21 cellular contexts compared by ENCODE assay signal in the genomic region with DNA sequence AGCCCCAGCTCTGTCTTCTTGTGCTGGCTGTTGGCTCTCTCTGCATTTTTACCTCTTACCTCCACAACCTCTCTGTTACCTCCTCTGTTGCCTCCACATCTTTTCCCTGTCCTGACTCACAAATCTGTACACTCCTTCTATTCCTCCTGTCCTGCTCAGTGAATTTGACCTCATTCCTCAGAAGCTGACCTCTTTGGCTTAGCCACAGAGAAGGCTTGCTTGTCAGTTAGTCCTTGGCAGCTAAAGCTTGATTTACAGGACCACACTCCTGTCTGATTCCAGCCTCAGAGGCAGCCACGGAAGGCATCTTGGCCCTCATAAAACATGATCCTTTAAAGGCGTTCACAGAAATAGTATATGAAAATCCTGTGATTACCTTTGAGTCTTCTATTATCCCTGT.
"Had no signal": no experiment of that assay in that cellular context is flagged by ENCODE, and none has a peak within 500 bp of the region (broad histone marks: within the 10 kb centered on the region; RNA-seq: fewer than 3 reads in every experiment).

No MANE protein-coding gene starts in this region.

- H3K4me3 ChIP-seq: esophagus muscularis mucosa, gastrocnemius medialis, right atrium auricular region, testis, tibial nerve, upper lobe of right lung, vagina had no signal

- H3K4me1 ChIP-seq: right atrium auricular region, testis, tibial nerve, upper lobe of right lung, vagina had no signal

- ATAC-seq: effector memory CD8-positive, alpha-beta T cell; gastrocnemius medialis; left cardiac atrium; left ventricle myocardium superior; naive thymus-derived CD8-positive, alpha-beta T cell; stimulated activated memory B cell treated with anti-CD40 and anti-IgM and Interleukin-4, amounts not matched to agents 10 μg/mL and 1 μg/mL and 100 μg/mL, for 72 hours; stimulated activated naive CD8-positive, alpha-beta T cell treated with anti-CD3 and anti-CD28 coated beads, Interleukin-15, amount 100 ng/mL, for 72 hours; upper lobe of right lung had no signal

- H3K27me3 Mint-ChIP-seq: dendritic cell treated with granulocyte-macrophage colony-stimulating factor and Interleukin-4, amounts not matched to agents 40 ng/mL and 50 ng/mL, for 4 days; effector memory CD8-positive, alpha-beta T cell; stimulated activated memory B cell treated with anti-CD40 and anti-IgM and Interleukin-4, amounts not matched to agents 10 μg/mL and 1 μg/mL and 100 μg/mL, for 72 hours; stimulated activated naive CD8-positive, alpha-beta T cell treated with anti-CD3 and anti-CD28 coated beads, Interleukin-15, amount 100 ng/mL, for 72 hours had no signal

- H3K27ac ChIP-seq: epithelial cell of prostate, esophagus muscularis mucosa, gastrocnemius medialis, right atrium auricular region, testis, tibial nerve, upper lobe of right lung, vagina had no signal

- H3K36me3 ChIP-seq: esophagus muscularis mucosa, gastrocnemius medialis, right atrium auricular region, tibial nerve, upper lobe of right lung, vagina had no signal

- H3K4me3 Mint-ChIP-seq: dendritic cell treated with granulocyte-macrophage colony-stimulating factor and Interleukin-4, amounts not matched to agents 40 ng/mL and 50 ng/mL, for 4 days; effector memory CD8-positive, alpha-beta T cell; immature natural killer cell; naive thymus-derived CD8-positive, alpha-beta T cell; stimulated activated memory B cell treated with anti-CD40 and anti-IgM and Interleukin-4, amounts not matched to agents 10 μg/mL and 1 μg/mL and 100 μg/mL, for 72 hours; stimulated activated naive CD8-positive, alpha-beta T cell treated with anti-CD3 and anti-CD28 coated beads, Interleukin-15, amount 100 ng/mL, for 72 hours had no signal

- H3K9me3 ChIP-seq: esophagus muscularis mucosa, gastrocnemius medialis, right atrium auricular region, testis, tibial nerve, upper lobe of right lung, vagina had no signal

- H3K4me1 Mint-ChIP-seq: immature natural killer cell; naive thymus-derived CD8-positive, alpha-beta T cell; stimulated activated memory B cell treated with anti-CD40 and anti-IgM and Interleukin-4, amounts not matched to agents 10 μg/mL and 1 μg/mL and 100 μg/mL, for 72 hours; stimulated activated naive CD8-positive, alpha-beta T cell treated with anti-CD3 and anti-CD28 coated beads, Interleukin-15, amount 100 ng/mL, for 72 hours had no signal

- H3K36me3 Mint-ChIP-seq: immature natural killer cell; naive thymus-derived CD8-positive, alpha-beta T cell; stimulated activated memory B cell treated with anti-CD40 and anti-IgM and Interleukin-4, amounts not matched to agents 10 μg/mL and 1 μg/mL and 100 μg/mL, for 72 hours had no signal

- H3K27ac Mint-ChIP-seq: dendritic cell treated with granulocyte-macrophage colony-stimulating factor and Interleukin-4, amounts not matched to agents 40 ng/mL and 50 ng/mL, for 4 days; effector memory CD8-positive, alpha-beta T cell; immature natural killer cell; naive thymus-derived CD8-positive, alpha-beta T cell; stimulated activated memory B cell treated with anti-CD40 and anti-IgM and Interleukin-4, amounts not matched to agents 10 μg/mL and 1 μg/mL and 100 μg/mL, for 72 hours; stimulated activated naive CD8-positive, alpha-beta T cell treated with anti-CD3 and anti-CD28 coated beads, Interleukin-15, amount 100 ng/mL, for 72 hours had no signal

- DNase-seq: cerebellar nuclear complex; effector memory CD8-positive, alpha-beta T cell; gastrocnemius medialis; immature natural killer cell; left cardiac atrium; left ventricle myocardium superior; mesendoderm; naive thymus-derived CD8-positive, alpha-beta T cell; stimulated activated CD4-positive, alpha-beta T cell treated with anti-CD3 and anti-CD28 coated beads, Interleukin-4, amount 100 ng/mL, for 24 hours; stimulated activated naive CD8-positive, alpha-beta T cell treated with anti-CD3 and anti-CD28 coated beads, Interleukin-15, amount 100 ng/mL, for 72 hours; testis; upper lobe of right lung had no signal

- H3K9me3 Mint-ChIP-seq: dendritic cell treated with granulocyte-macrophage colony-stimulating factor and Interleukin-4, amounts not matched to agents 40 ng/mL and 50 ng/mL, for 4 days; effector memory CD8-positive, alpha-beta T cell; stimulated activated memory B cell treated with anti-CD40 and anti-IgM and Interleukin-4, amounts not matched to agents 10 μg/mL and 1 μg/mL and 100 μg/mL, for 72 hours; stimulated activated naive CD8-positive, alpha-beta T cell treated with anti-CD3 and anti-CD28 coated beads, Interleukin-15, amount 100 ng/mL, for 72 hours had no signal

- FAIRE-seq: colon, keratinocyte had no signal

- H3K27me3 ChIP-seq: esophagus muscularis mucosa, gastrocnemius medialis, right atrium auricular region, testis, tibial nerve, upper lobe of right lung, vagina had no signal
